In the genomic region with DNA sequence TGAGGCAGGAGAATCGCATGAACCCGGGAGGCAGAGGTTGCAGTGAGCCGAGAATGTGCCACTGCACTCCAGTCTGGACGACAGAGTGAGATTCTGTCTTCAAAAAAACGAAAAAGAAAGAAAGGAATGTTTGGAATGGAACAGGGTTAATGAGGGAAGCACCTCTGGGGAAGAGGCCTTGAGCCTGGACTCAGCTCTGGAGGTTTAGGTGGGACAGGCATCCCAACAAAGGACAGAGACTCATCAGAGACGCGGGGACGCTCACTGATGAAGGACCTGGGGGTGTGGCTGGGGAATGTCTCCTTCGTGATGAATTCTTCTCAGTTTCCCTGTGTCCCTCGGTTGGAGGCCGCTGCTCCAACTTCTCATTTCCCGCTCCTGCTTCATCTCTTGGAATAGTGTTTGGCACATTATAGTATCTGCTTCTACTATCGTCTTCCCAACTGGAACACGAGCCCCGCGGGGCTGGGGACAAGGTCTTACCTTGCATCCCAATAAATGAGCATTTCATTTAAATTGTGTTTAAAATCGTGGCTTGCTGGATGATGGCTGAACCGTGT, we compare ENCODE assay signal across 24 cellular contexts. TPM values are rescaled to one million over a fixed set of nuclear protein-coding genes. Genes with fewer than 3 reads are reported as not detected.
"Had no signal": no experiment of that assay in that cellular context is flagged by ENCODE, and none has a peak within 500 bp of the region (broad histone marks: within the 10 kb centered on the region; RNA-seq: fewer than 3 reads in every experiment).

No MANE protein-coding gene starts in this region.

- H3K4me3 Mint-ChIP-seq: activated T-cell treated with anti-CD3 and anti-CD28 coated beads, Interleukin-2, amount 50 U/mL, for 72 hours; central memory CD8-positive, alpha-beta T cell; naive thymus-derived CD4-positive, alpha-beta T cell had no signal

- H3K4me3 ChIP-seq: gastrocnemius medialis, left ventricle myocardium inferior, pancreas, smooth muscle cell, uterus had no signal

- H3K4me1 Mint-ChIP-seq: central memory CD8-positive, alpha-beta T cell; naive thymus-derived CD4-positive, alpha-beta T cell had no signal

- H3K9me3 ChIP-seq: gastrocnemius medialis, left ventricle myocardium inferior, pancreas, uterus had no signal

- H3K4me2 ChIP-seq: smooth muscle cell had no signal

- H3K36me3 ChIP-seq: brain microvascular endothelial cell, gastrocnemius medialis, left ventricle myocardium inferior, pancreas, uterus had no signal

- DNase-seq: activated CD4-positive, alpha-beta T cell treated with anti-CD3 and anti-CD28 coated beads, Interleukin-2, amount 50 U/mL, for 1 hour; activated CD8-positive, alpha-beta memory T cell treated with anti-CD3 and anti-CD28 coated beads, Interleukin-2, amount 50 U/mL, for 48 hours; activated effector memory CD4-positive, alpha-beta T cell treated with anti-CD3 and anti-CD28 coated beads, Interleukin-2, amount 50 U/mL, for 16 hours; activated naive CD4-positive, alpha-beta T cell treated with anti-CD3 and anti-CD28 coated beads, Interleukin-2, amount 50 U/mL, for 16 hours; activated T-cell treated with anti-CD3 and anti-CD28 coated beads, Interleukin-2, amount 50 U/mL, for 72 hours; aorta; cortex of kidney; effector CD4-positive, alpha-beta T cell; gastrocnemius medialis; left ventricle myocardium inferior; naive thymus-derived CD4-positive, alpha-beta T cell; stimulated activated naive CD4-positive, alpha-beta T cell; T-helper 1 cell; T-helper 9 cell; uterus had no signal

- H3K27ac ChIP-seq: brain microvascular endothelial cell, gastrocnemius medialis, left ventricle myocardium inferior, pancreas, uterus had no signal

- H3K4me1 ChIP-seq: gastrocnemius medialis, pancreas, uterus had no signal

- H3K9me3 Mint-ChIP-seq: activated T-cell treated with anti-CD3 and anti-CD28 coated beads, Interleukin-2, amount 50 U/mL, for 72 hours; central memory CD8-positive, alpha-beta T cell had no signal

- H3K27me3 ChIP-seq: brain microvascular endothelial cell, gastrocnemius medialis, pancreas, uterus had no signal

- H3K36me3 Mint-ChIP-seq: naive thymus-derived CD4-positive, alpha-beta T cell had no signal

- H3K27ac Mint-ChIP-seq: activated T-cell treated with anti-CD3 and anti-CD28 coated beads, Interleukin-2, amount 50 U/mL, for 72 hours; naive thymus-derived CD4-positive, alpha-beta T cell had no signal

- ATAC-seq: activated CD4-positive, CD25-positive, alpha-beta regulatory T cell treated with anti-CD3 and anti-CD28 coated beads, Interleukin-2, amount 50 U/mL, for 24 hours; activated T-cell treated with anti-CD3 and anti-CD28 coated beads, Interleukin-2, amount 50 U/mL, for 72 hours; gastrocnemius medialis; naive thymus-derived CD4-positive, alpha-beta T cell; sciatic nerve had no signal

RNA-seq across cellular contexts. Expression of a gene that starts 27.6 kb away (rescaled TPM):
- total RNA-seq: kidney epithelial cell, pulmonary artery endothelial cell had no signal
- polyA plus RNA-seq: naive thymus-derived CD4-positive, alpha-beta T cell had no signal

RNA-seq across cellular contexts. Expression of a gene that starts 54.0 kb away (rescaled TPM):
- total RNA-seq: kidney epithelial cell; mucosa of gallbladder; naive thymus-derived CD4-positive, alpha-beta T cell; pancreas; pulmonary artery endothelial cell; smooth muscle cell had no signal
- polyA plus RNA-seq: naive thymus-derived CD4-positive, alpha-beta T cell; smooth muscle cell had no signal
